1 cellular context compared by ENCODE assay signal in the genomic region with DNA sequence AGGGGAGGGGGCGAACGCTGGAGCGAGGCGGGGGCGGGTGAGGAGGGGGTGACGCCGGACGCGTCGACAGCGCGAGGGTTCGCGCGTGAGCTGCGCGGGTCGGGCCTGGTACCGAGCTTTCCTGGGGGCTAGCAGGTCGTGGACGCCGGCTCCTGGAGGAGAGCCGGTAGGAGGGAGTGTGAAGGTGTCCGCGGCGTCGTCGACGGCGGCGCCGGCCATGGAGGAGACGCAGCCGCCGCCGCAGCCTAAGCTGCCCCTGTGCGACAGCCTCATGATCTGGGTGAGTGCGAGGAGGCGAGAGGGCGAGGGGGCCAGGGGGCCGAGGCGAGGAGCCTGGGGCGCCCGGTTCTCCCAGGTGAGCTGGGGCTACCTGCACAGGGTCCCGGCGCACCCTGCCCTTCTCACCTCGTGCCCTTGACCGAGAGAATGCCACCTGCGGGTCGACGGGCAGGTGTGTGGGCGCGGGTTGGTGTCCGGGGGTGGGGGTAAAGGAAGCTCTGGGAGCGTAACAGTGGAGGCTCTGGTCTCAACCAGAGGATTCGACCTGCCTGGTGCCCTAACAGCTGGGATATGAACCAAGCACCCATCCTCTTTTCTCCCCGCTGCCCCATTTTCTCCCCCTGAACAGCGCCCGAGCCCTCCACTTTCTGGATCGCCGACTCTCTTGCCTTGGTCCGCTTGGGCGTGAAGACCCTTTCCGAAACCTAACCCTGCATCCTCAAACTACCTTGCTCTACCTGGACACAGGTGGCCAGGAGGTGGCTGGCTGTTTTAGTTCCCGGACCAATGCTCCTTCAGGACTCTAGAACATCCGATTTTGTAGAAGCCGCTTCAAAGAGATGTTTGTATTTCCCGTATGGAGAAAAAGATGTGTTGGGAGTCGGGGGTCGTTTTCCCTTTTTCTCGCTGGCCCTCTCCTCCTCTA.
TF ChIP-seq lines count a peak whose summit lies in the region.

HOOK1 (plus strand) TSS at position 49 of the 925 bp plus-strand sequence; CDS start at position 218, 169 bp downstream.

TF ChIP-seq in HepG2, 621 proteins besides CTCF, POLR2A, EP300 and RAD21 (continued from another document and continues in another):
- TF ChIP-seq, protein P1, sequence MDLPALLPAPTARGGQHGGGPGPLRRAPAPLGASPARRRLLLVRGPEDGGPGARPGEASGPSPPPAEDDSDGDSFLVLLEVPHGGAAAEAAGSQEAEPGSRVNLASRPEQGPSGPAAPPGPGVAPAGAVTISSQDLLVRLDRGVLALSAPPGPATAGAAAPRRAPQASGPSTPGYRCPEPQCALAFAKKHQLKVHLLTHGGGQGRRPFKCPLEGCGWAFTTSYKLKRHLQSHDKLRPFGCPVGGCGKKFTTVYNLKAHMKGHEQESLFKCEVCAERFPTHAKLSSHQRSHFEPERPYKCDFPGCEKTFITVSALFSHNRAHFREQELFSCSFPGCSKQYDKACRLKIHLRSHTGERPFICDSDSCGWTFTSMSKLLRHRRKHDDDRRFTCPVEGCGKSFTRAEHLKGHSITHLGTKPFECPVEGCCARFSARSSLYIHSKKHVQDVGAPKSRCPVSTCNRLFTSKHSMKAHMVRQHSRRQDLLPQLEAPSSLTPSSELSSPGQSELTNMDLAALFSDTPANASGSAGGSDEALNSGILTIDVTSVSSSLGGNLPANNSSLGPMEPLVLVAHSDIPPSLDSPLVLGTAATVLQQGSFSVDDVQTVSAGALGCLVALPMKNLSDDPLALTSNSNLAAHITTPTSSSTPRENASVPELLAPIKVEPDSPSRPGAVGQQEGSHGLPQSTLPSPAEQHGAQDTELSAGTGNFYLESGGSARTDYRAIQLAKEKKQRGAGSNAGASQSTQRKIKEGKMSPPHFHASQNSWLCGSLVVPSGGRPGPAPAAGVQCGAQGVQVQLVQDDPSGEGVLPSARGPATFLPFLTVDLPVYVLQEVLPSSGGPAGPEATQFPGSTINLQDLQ (CRISPR knock-in tag; IDR thresholded peaks at IDR 0.05): 0 out of 2 replicates have a peak, but pooled peaks have one; percentile 46
- no peak for TF ChIP-seq ZNF263 (CRISPR knock-in tag; IDR thresholded peaks at IDR 0.05)
- TF ChIP-seq, protein P2, sequence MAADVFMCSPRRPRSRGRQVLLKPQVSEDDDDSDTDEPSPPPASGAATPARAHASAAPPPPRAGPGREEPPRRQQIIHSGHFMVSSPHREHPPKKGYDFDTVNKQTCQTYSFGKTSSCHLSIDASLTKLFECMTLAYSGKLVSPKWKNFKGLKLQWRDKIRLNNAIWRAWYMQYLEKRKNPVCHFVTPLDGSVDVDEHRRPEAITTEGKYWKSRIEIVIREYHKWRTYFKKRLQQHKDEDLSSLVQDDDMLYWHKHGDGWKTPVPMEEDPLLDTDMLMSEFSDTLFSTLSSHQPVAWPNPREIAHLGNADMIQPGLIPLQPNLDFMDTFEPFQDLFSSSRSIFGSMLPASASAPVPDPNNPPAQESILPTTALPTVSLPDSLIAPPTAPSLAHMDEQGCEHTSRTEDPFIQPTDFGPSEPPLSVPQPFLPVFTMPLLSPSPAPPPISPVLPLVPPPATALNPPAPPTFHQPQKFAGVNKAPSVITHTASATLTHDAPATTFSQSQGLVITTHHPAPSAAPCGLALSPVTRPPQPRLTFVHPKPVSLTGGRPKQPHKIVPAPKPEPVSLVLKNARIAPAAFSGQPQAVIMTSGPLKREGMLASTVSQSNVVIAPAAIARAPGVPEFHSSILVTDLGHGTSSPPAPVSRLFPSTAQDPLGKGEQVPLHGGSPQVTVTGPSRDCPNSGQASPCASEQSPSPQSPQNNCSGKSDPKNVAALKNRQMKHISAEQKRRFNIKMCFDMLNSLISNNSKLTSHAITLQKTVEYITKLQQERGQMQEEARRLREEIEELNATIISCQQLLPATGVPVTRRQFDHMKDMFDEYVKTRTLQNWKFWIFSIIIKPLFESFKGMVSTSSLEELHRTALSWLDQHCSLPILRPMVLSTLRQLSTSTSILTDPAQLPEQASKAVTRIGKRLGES (CRISPR knock-in tag; IDR thresholded peaks at IDR 0.05; ENCODE audit: borderline replicate concordance): no peak
- TF ChIP-seq PAX8 (CRISPR knock-in tag; IDR thresholded peaks at IDR 0.05; ENCODE audit: borderline replicate concordance): peak; percentile 45; the same call in 1 of the 2 replicates
- no peak for TF ChIP-seq GZF1 (CRISPR knock-in tag; IDR thresholded peaks at IDR 0.05)
- TF ChIP-seq, protein P3, sequence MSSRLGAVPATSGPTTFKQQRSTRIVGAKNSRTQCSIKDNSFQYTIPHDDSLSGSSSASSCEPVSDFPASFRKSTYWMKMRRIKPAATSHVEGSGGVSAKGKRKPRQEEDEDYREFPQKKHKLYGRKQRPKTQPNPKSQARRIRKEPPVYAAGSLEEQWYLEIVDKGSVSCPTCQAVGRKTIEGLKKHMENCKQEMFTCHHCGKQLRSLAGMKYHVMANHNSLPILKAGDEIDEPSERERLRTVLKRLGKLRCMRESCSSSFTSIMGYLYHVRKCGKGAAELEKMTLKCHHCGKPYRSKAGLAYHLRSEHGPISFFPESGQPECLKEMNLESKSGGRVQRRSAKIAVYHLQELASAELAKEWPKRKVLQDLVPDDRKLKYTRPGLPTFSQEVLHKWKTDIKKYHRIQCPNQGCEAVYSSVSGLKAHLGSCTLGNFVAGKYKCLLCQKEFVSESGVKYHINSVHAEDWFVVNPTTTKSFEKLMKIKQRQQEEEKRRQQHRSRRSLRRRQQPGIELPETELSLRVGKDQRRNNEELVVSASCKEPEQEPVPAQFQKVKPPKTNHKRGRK (CRISPR knock-in tag; IDR thresholded peaks at IDR 0.05): no peak
- TF ChIP-seq ZNF850 (CRISPR knock-in tag; conservative IDR thresholded peaks at IDR 0.05): no peak
- 0 out of 2 replicates have a peak, but pooled peaks have one; percentile 16 for TF ChIP-seq THRA (CRISPR knock-in tag; IDR thresholded peaks at IDR 0.05; ENCODE audit: borderline replicate concordance)
- TF ChIP-seq ZNF230 (CRISPR knock-in tag; IDR thresholded peaks at IDR 0.05): no peak
- no peak; the same call in 1 of the 2 replicates for TF ChIP-seq ETV6 (CRISPR knock-in tag; conservative IDR thresholded peaks at IDR 0.05)
- TF ChIP-seq TGIF2 (CRISPR knock-in tag; IDR thresholded peaks at IDR 0.05): no peak
- TF ChIP-seq E2F5 (CRISPR knock-in tag; conservative IDR thresholded peaks at IDR 0.05): 0 out of 2 replicates have a peak, but pooled peaks have one; percentile 35
- no peak for TF ChIP-seq KDM1A (CRISPR knock-in tag; IDR thresholded peaks at IDR 0.05)
- TF ChIP-seq ZNF564 (CRISPR knock-in tag; IDR thresholded peaks at IDR 0.05): no peak
- TF ChIP-seq ARNT2 (CRISPR knock-in tag; IDR thresholded peaks at IDR 0.05; ENCODE audit: low read depth): no peak; the same call in 1 of the 2 replicates
- TF ChIP-seq ZNF451 (CRISPR knock-in tag; IDR thresholded peaks at IDR 0.05): no peak; the same call in 1 of the 2 replicates
- TF ChIP-seq RFXANK (CRISPR knock-in tag; IDR thresholded peaks at IDR 0.05): no peak
- 0 out of 2 replicates have a peak, but pooled peaks have one; percentile 80 for TF ChIP-seq BATF2 (CRISPR knock-in tag; IDR thresholded peaks at IDR 0.05)
- peak; percentile 54; the same call in 1 of the 2 replicates for TF ChIP-seq ZNF563 (CRISPR knock-in tag; IDR thresholded peaks at IDR 0.05)
- no peak for TF ChIP-seq GPN1 (CRISPR knock-in tag; IDR thresholded peaks at IDR 0.05; ENCODE audit: borderline replicate concordance)
- TF ChIP-seq CENPX (CRISPR knock-in tag; IDR thresholded peaks at IDR 0.05): no peak
- no peak for TF ChIP-seq ZBTB20 (CRISPR knock-in tag; IDR thresholded peaks at IDR 0.05; ENCODE audit: borderline replicate concordance, low read depth)
- no peak for TF ChIP-seq ZNF83 (CRISPR knock-in tag; IDR thresholded peaks at IDR 0.05; ENCODE audit: borderline replicate concordance)
- TF ChIP-seq ZNF841 (CRISPR knock-in tag; IDR thresholded peaks at IDR 0.05; ENCODE audit: borderline replicate concordance): no peak
- 0 out of 2 replicates have a peak, but pooled peaks have one; percentile 36 for TF ChIP-seq ZNF20 (CRISPR knock-in tag; IDR thresholded peaks at IDR 0.05)
- peak; percentile 62; the same call in 1 of the 2 replicates for TF ChIP-seq FOXC1 (CRISPR knock-in tag; IDR thresholded peaks at IDR 0.05; ENCODE audit: borderline replicate concordance)
- 0 out of 2 replicates have a peak, but pooled peaks have one; percentile 50 for TF ChIP-seq ZBTB43 (CRISPR knock-in tag; conservative IDR thresholded peaks at IDR 0.05)
- no peak for TF ChIP-seq TARDBP (CRISPR knock-in tag; IDR thresholded peaks at IDR 0.05)
- TF ChIP-seq KDM5A (IDR thresholded peaks at IDR 0.05; ENCODE audit: borderline replicate concordance, low read length): no peak
- TF ChIP-seq ZBTB8A (CRISPR knock-in tag; IDR thresholded peaks at IDR 0.05; ENCODE audit: borderline replicate concordance, low read depth): peak; percentile 55; the same call in 1 of the 2 replicates
- no peak for TF ChIP-seq JDP2 (CRISPR knock-in tag; IDR thresholded peaks at IDR 0.05; ENCODE audit: borderline replicate concordance)
- no peak for TF ChIP-seq HHEX (CRISPR knock-in tag; IDR thresholded peaks at IDR 0.05)
- no peak; the same call in 1 of the 2 replicates for TF ChIP-seq ZNF225 (CRISPR knock-in tag; IDR thresholded peaks at IDR 0.05)
- no peak for TF ChIP-seq PHF20 (CRISPR knock-in tag; IDR thresholded peaks at IDR 0.05)
- TF ChIP-seq, protein P4, sequence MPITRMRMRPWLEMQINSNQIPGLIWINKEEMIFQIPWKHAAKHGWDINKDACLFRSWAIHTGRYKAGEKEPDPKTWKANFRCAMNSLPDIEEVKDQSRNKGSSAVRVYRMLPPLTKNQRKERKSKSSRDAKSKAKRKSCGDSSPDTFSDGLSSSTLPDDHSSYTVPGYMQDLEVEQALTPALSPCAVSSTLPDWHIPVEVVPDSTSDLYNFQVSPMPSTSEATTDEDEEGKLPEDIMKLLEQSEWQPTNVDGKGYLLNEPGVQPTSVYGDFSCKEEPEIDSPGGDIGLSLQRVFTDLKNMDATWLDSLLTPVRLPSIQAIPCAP (CRISPR knock-in tag; IDR thresholded peaks at IDR 0.05; ENCODE audit: low read depth): no peak
- no peak for TF ChIP-seq CENPBD1 (CRISPR knock-in tag; IDR thresholded peaks at IDR 0.05; ENCODE audit: borderline replicate concordance, low read depth)
- TF ChIP-seq ZNF280D (CRISPR knock-in tag; IDR thresholded peaks at IDR 0.05): no peak
- no peak for TF ChIP-seq HCFC1 (IDR thresholded peaks at IDR 0.05; ENCODE audit: low read depth, low read length)
- TF ChIP-seq MBNL3 (CRISPR knock-in tag; conservative IDR thresholded peaks at IDR 0.05): no peak
- no peak for TF ChIP-seq SYNCRIP (IDR thresholded peaks at IDR 0.05; ENCODE audit: insufficient read depth, low read depth, low read length)
- TF ChIP-seq ZNF652 (CRISPR knock-in tag; IDR thresholded peaks at IDR 0.05; ENCODE audit: borderline replicate concordance, low read depth): no peak
